1 cellular context compared by ENCODE assay signal in the genomic region with DNA sequence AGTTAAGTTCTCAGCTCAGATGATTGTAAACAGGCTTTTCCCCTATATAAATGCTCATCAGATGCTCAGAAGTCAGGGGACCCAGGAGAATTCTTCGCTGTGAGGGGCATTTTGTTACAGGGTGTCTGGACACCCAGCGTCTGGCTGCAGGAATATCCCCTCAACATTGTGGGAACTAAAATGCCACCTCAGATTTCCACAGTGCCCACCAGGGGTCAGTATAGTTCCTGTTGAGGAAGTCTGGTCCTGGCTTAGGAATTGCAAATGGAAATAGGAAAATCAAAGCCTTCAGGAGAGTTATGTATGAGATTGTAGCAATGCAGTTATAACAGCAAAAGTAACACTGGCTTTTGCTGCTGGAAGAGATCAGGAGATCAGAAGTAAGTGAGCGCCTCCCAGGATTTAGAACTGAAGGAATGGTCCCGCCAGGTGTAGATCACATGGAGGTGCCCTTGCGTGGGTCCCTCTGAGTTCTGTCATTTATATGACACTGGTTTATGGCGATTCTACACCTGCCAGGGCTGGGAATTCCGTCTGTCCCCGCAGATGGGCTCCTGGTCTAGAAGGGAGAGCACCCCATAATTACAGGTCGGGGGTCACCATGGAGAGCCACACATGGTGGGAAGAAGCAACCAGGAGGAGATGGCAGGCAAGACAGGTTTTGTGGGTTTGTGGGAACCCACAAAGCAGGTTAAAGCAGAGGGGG.
TF ChIP-seq lines count a peak whose summit lies in the region.

No MANE protein-coding gene starts in this region.

TF ChIP-seq in K562, 482 proteins besides CTCF, POLR2A, EP300 and RAD21 (continued from another document and continues in another):
- TF ChIP-seq, protein P1, sequence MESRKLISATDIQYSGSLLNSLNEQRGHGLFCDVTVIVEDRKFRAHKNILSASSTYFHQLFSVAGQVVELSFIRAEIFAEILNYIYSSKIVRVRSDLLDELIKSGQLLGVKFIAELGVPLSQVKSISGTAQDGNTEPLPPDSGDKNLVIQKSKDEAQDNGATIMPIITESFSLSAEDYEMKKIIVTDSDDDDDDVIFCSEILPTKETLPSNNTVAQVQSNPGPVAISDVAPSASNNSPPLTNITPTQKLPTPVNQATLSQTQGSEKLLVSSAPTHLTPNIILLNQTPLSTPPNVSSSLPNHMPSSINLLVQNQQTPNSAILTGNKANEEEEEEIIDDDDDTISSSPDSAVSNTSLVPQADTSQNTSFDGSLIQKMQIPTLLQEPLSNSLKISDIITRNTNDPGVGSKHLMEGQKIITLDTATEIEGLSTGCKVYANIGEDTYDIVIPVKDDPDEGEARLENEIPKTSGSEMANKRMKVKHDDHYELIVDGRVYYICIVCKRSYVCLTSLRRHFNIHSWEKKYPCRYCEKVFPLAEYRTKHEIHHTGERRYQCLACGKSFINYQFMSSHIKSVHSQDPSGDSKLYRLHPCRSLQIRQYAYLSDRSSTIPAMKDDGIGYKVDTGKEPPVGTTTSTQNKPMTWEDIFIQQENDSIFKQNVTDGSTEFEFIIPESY (CRISPR knock-in tag; IDR thresholded peaks at IDR 0.05), result peak; percentile 29; the same call in 1 of the 2 replicates
- TF ChIP-seq, protein P2, sequence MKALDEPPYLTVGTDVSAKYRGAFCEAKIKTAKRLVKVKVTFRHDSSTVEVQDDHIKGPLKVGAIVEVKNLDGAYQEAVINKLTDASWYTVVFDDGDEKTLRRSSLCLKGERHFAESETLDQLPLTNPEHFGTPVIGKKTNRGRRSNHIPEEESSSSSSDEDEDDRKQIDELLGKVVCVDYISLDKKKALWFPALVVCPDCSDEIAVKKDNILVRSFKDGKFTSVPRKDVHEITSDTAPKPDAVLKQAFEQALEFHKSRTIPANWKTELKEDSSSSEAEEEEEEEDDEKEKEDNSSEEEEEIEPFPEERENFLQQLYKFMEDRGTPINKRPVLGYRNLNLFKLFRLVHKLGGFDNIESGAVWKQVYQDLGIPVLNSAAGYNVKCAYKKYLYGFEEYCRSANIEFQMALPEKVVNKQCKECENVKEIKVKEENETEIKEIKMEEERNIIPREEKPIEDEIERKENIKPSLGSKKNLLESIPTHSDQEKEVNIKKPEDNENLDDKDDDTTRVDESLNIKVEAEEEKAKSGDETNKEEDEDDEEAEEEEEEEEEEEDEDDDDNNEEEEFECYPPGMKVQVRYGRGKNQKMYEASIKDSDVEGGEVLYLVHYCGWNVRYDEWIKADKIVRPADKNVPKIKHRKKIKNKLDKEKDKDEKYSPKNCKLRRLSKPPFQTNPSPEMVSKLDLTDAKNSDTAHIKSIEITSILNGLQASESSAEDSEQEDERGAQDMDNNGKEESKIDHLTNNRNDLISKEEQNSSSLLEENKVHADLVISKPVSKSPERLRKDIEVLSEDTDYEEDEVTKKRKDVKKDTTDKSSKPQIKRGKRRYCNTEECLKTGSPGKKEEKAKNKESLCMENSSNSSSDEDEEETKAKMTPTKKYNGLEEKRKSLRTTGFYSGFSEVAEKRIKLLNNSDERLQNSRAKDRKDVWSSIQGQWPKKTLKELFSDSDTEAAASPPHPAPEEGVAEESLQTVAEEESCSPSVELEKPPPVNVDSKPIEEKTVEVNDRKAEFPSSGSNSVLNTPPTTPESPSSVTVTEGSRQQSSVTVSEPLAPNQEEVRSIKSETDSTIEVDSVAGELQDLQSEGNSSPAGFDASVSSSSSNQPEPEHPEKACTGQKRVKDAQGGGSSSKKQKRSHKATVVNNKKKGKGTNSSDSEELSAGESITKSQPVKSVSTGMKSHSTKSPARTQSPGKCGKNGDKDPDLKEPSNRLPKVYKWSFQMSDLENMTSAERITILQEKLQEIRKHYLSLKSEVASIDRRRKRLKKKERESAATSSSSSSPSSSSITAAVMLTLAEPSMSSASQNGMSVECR (CRISPR knock-in tag; IDR thresholded peaks at IDR 0.05), result no peak
- TF ChIP-seq, protein P3, sequence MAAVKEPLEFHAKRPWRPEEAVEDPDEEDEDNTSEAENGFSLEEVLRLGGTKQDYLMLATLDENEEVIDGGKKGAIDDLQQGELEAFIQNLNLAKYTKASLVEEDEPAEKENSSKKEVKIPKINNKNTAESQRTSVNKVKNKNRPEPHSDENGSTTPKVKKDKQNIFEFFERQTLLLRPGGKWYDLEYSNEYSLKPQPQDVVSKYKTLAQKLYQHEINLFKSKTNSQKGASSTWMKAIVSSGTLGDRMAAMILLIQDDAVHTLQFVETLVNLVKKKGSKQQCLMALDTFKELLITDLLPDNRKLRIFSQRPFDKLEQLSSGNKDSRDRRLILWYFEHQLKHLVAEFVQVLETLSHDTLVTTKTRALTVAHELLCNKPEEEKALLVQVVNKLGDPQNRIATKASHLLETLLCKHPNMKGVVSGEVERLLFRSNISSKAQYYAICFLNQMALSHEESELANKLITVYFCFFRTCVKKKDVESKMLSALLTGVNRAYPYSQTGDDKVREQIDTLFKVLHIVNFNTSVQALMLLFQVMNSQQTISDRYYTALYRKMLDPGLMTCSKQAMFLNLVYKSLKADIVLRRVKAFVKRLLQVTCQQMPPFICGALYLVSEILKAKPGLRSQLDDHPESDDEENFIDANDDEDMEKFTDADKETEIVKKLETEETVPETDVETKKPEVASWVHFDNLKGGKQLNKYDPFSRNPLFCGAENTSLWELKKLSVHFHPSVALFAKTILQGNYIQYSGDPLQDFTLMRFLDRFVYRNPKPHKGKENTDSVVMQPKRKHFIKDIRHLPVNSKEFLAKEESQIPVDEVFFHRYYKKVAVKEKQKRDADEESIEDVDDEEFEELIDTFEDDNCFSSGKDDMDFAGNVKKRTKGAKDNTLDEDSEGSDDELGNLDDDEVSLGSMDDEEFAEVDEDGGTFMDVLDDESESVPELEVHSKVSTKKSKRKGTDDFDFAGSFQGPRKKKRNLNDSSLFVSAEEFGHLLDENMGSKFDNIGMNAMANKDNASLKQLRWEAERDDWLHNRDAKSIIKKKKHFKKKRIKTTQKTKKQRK (IDR thresholded peaks at IDR 0.05; ENCODE audit: borderline replicate concordance, low read depth, low read length), result no peak
- TF ChIP-seq TAF9B (IDR thresholded peaks at IDR 0.05; ENCODE audit: partially characterized antibody), result no peak
- TF ChIP-seq, protein P4, sequence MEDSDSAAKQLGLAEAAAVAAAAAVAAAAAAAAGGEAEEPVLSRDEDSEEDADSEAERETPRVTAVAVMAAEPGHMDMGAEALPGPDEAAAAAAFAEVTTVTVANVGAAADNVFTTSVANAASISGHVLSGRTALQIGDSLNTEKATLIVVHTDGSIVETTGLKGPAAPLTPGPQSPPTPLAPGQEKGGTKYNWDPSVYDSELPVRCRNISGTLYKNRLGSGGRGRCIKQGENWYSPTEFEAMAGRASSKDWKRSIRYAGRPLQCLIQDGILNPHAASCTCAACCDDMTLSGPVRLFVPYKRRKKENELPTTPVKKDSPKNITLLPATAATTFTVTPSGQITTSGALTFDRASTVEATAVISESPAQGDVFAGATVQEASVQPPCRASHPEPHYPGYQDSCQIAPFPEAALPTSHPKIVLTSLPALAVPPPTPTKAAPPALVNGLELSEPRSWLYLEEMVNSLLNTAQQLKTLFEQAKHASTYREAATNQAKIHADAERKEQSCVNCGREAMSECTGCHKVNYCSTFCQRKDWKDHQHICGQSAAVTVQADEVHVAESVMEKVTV (CRISPR knock-in tag; IDR thresholded peaks at IDR 0.05), result peak; percentile 40; the same call in 1 of the 2 replicates
- no peak for TF ChIP-seq MIER1 (IDR thresholded peaks at IDR 0.05; ENCODE audit: low read depth)
- TF ChIP-seq SIRT6 (IDR thresholded peaks at IDR 0.05; ENCODE audit: low read depth, low read length), result no peak
- TF ChIP-seq, protein P5, sequence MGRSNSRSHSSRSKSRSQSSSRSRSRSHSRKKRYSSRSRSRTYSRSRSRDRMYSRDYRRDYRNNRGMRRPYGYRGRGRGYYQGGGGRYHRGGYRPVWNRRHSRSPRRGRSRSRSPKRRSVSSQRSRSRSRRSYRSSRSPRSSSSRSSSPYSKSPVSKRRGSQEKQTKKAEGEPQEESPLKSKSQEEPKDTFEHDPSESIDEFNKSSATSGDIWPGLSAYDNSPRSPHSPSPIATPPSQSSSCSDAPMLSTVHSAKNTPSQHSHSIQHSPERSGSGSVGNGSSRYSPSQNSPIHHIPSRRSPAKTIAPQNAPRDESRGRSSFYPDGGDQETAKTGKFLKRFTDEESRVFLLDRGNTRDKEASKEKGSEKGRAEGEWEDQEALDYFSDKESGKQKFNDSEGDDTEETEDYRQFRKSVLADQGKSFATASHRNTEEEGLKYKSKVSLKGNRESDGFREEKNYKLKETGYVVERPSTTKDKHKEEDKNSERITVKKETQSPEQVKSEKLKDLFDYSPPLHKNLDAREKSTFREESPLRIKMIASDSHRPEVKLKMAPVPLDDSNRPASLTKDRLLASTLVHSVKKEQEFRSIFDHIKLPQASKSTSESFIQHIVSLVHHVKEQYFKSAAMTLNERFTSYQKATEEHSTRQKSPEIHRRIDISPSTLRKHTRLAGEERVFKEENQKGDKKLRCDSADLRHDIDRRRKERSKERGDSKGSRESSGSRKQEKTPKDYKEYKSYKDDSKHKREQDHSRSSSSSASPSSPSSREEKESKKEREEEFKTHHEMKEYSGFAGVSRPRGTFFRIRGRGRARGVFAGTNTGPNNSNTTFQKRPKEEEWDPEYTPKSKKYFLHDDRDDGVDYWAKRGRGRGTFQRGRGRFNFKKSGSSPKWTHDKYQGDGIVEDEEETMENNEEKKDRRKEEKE (IDR thresholded peaks at IDR 0.05; ENCODE audit: borderline replicate concordance in 1 of 2, control insufficient read depth in 1 of 2, low read depth in 2 of 2, low read length in 1 of 2), result no peak
- TF ChIP-seq, protein P6, sequence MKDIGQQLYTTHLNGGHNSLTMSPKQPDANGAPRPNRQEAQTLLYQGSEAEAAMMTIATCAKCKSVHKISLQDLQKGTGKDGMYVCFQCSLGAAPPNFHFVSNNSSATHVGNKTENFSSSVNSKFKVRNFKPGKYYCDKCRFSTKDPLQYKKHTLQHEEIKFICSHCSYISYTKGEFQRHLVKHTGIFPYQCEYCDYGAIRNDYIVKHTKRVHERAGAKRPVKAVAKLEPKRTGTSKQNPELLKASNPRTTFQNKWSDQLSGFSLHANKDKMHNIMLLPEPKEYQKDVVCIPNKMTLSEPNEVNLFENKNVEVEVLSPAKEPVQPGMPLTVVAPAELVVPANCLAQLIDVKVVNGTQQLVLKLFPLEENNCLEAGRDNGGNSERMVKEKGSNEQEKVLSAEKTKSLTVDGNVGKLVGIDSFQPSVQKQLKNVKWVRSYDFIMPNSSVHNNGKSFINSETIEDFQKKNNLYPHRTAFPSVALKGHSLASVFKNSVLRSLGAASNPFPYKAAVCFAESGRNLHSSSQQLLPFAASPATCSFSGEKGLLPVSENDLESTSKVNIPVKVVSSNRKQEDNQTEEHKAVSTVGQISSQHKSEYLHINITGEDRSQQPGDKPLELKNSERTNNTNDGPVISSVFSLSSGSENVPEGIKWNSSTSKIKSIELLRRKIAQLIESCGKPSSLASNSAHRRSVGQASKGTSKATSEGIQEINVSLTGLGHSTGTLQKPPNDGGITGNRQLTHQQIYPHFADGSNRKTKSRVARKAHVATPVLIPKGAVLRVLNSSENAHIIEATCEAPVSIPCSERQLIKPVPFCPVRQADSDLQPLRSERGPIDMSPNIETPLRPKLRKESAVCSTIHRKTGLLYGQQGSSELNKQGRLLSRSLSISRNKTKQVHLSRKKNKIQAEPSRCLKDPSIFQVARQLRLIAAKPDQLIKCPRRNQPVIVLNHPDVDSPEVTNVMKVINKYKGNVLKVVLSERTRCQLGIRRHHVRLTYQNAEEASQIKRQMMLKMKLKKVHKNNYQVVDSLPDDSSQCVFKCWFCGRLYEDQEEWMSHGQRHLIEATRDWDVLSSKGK (CRISPR knock-in tag; IDR thresholded peaks at IDR 0.05), result no peak
- peak; percentile 23; the same call in 1 of the 2 replicates for TF ChIP-seq SPI1 (IDR thresholded peaks at IDR 0.05; ENCODE audit: borderline replicate concordance, low read depth, low read length)
- TF ChIP-seq MCM3 (IDR thresholded peaks at IDR 0.05), result no peak
- no peak for TF ChIP-seq ZNF780A (CRISPR knock-in tag; IDR thresholded peaks at IDR 0.05)
- no peak for TF ChIP-seq DDX20 (tag; IDR thresholded peaks at IDR 0.05; ENCODE audit: low read depth)
- no peak for TF ChIP-seq KAT8 (IDR thresholded peaks at IDR 0.05; ENCODE audit: low read depth)
- TF ChIP-seq, protein P7, sequence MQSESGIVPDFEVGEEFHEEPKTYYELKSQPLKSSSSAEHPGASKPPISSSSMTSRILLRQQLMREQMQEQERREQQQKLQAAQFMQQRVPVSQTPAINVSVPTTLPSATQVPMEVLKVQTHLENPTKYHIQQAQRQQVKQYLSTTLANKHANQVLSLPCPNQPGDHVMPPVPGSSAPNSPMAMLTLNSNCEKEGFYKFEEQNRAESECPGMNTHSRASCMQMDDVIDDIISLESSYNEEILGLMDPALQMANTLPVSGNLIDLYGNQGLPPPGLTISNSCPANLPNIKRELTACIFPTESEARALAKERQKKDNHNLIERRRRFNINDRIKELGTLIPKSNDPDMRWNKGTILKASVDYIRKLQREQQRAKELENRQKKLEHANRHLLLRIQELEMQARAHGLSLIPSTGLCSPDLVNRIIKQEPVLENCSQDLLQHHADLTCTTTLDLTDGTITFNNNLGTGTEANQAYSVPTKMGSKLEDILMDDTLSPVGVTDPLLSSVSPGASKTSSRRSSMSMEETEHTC (IDR thresholded peaks at IDR 0.05), result no peak
- no peak for TF ChIP-seq YY1 (IDR thresholded peaks at IDR 0.05; ENCODE audit: borderline replicate concordance in 1 of 3, control insufficient read depth in 1 of 3, extremely low read depth in 1 of 3, insufficient read depth in 3 of 3, insufficient read length in 1 of 3, insufficient replicate concordance in 2 of 3, low read depth in 1 of 3, low read length in 2 of 3)
- TF ChIP-seq KLF13 (tag; IDR thresholded peaks at IDR 0.05; ENCODE audit: borderline replicate concordance, low read depth), result no peak
- TF ChIP-seq NR4A1 (CRISPR knock-in tag; IDR thresholded peaks at IDR 0.05), result no peak
- TF ChIP-seq NR4A1 (tag; IDR thresholded peaks at IDR 0.05), result no peak
- TF ChIP-seq ZNF75A (CRISPR knock-in tag; IDR thresholded peaks at IDR 0.05), result no peak
- TF ChIP-seq, protein P8, sequence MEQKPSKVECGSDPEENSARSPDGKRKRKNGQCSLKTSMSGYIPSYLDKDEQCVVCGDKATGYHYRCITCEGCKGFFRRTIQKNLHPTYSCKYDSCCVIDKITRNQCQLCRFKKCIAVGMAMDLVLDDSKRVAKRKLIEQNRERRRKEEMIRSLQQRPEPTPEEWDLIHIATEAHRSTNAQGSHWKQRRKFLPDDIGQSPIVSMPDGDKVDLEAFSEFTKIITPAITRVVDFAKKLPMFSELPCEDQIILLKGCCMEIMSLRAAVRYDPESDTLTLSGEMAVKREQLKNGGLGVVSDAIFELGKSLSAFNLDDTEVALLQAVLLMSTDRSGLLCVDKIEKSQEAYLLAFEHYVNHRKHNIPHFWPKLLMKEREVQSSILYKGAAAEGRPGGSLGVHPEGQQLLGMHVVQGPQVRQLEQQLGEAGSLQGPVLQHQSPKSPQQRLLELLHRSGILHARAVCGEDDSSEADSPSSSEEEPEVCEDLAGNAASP (IDR thresholded peaks at IDR 0.05), result no peak
- no peak for TF ChIP-seq FIP1L1 (IDR thresholded peaks at IDR 0.05; ENCODE audit: low read depth, low read length, poor library complexity, severe bottlenecking)
